Comparison of ENCODE assay signal across 17 cellular contexts in the genomic region with DNA sequence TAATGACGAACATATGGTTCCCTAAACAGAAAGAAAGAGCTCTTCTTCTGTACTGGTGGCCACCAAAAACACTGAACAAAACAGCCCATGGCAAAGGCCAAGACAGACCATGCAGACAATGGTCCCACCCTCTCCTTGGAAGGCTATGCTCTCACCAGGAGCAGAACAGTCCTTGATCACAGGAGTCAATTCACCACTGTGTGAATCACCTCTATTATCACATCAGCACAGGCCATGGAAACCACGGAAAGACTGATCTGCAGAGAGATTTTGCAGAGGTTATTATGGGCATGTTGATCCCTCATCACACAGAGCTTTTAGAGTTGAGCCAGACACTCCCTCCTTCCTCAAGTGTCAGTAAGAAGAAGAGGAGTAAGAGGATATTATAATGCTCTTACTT.
DNase-seq lines count a peak whose midpoint lies in the region; ATAC-seq, FAIRE-seq and TF ChIP-seq lines count a peak whose summit lies in the region.
"Had no signal": no experiment of that assay in that cellular context is flagged by ENCODE, and none has a peak within 500 bp of the region (broad histone marks: within the 10 kb centered on the region; RNA-seq: fewer than 3 reads in every experiment).

No MANE protein-coding gene starts in this region.

- H3K9me3 ChIP-seq in astrocyte (ENCODE audit: insufficient read depth, low read depth, low read length) (no peaks in the 10 kb centered on the region), upper lobe of right lung (no peaks in the 10 kb centered on the region)

- H3K27me3 Mint-ChIP-seq in astrocyte (ENCODE audit: low read depth, unreplicated experiment) = peaks cover 11% of the 10 kb centered on the region

- ATAC-seq in upper lobe of right lung (no peak), left lobe of liver (no peak)

- H3K4me3 ChIP-seq in astrocyte (ENCODE audit: insufficient read depth, low read depth, low read length) = no peak overlapping the region
- H3K4me3 ChIP-seq in upper lobe of right lung = no peak overlapping the region
- H3K4me3 ChIP-seq: PC-9 had no signal

- no peak overlapping the region for H3K27ac Mint-ChIP-seq in astrocyte (ENCODE audit: unreplicated experiment)
- H3K27ac Mint-ChIP-seq: CD8-positive, alpha-beta memory T cell had no signal

- intact Hi-C loops in upper lobe of right lung (cut with DNase I) = no loop called here

- no peaks in the 10 kb centered on the region for H3K36me3 Mint-ChIP-seq in astrocyte (ENCODE audit: low read depth, unreplicated experiment)
- H3K36me3 Mint-ChIP-seq: CD8-positive, alpha-beta memory T cell had no signal

- no peak overlapping the region for H2AFZ ChIP-seq in astrocyte (ENCODE audit: low read depth, low read length)
- H2AFZ ChIP-seq: PC-9 had no signal

- H3K27ac ChIP-seq in astrocyte (ENCODE audit: low read depth, low read length) (no peak overlapping the region), upper lobe of right lung (no peak overlapping the region), caudate nucleus (ENCODE audit: low read depth, low read length) (no peak overlapping the region)
- H3K27ac ChIP-seq: PC-9, RWPE1 had no signal

- H3K4me1 Mint-ChIP-seq in astrocyte (ENCODE audit: low read depth, unreplicated experiment) = peaks cover 9% of the 10 kb centered on the region
- H3K4me1 Mint-ChIP-seq: CD8-positive, alpha-beta memory T cell had no signal

- H3K9ac ChIP-seq in astrocyte (ENCODE audit: low read length) = no peak overlapping the region

- H3K9me3 Mint-ChIP-seq in astrocyte (ENCODE audit: unreplicated experiment) = no peaks in the 10 kb centered on the region
- H3K9me3 Mint-ChIP-seq: CD8-positive, alpha-beta memory T cell had no signal

- H3K36me3 ChIP-seq in astrocyte (ENCODE audit: insufficient read depth, low read length) = no peaks in the 10 kb centered on the region
- H3K36me3 ChIP-seq in upper lobe of right lung = no peaks in the 10 kb centered on the region

- TF ChIP-seq POLR2A in H54 (IDR thresholded peaks at IDR 0.05; ENCODE audit: low read depth, low read length) = no peak

- H4K20me1 ChIP-seq in astrocyte (ENCODE audit: insufficient read depth, low read length) = no peaks in the 10 kb centered on the region

- no peak overlapping the region for H3K4me3 Mint-ChIP-seq in astrocyte (ENCODE audit: unreplicated experiment)
- H3K4me3 Mint-ChIP-seq: CD8-positive, alpha-beta memory T cell had no signal

- H3K79me2 ChIP-seq in astrocyte (ENCODE audit: insufficient read depth, low read length) = no peaks in the 10 kb centered on the region

- DNase-seq in A172 (ENCODE audit: low spot score) (peak; percentile 8), H54 (ENCODE audit: insufficient read length, low spot score) (no peak), astrocyte (ENCODE audit: low read depth) (peak; percentile 12), islet precursor cell (peak; percentile 69), upper lobe of right lung (no peak), frontal cortex (ENCODE audit: low spot score in 2 of 2) (no peak), caudate nucleus (lab: John Stamatoyannopoulos, UW) (no peak), left lobe of liver (ENCODE audit: low spot score) (no peak)
- DNase-seq: CD8-positive, alpha-beta memory T cell; GOT3; MV-4-11; NCI-H187; NCI-H2107; NCI-H526; PC-9; SIG-M5 had no signal

- peak; percentile 33 for FAIRE-seq in H54 (lab: Jason Lieb, UNC)
- FAIRE-seq in astrocyte (lab: Jason Lieb, UNC) = no peak
- no peak for FAIRE-seq in frontal cortex (lab: Jason Lieb, UNC)

- TF ChIP-seq CTCF in astrocyte (IDR thresholded peaks at IDR 0.05; ENCODE audit: insufficient read depth, low read depth, low read length) (no peak), upper lobe of right lung (IDR thresholded peaks at IDR 0.05) (no peak)

- no peak overlapping the region for H3K4me2 ChIP-seq in astrocyte (ENCODE audit: low read length)
- H3K4me2 ChIP-seq: PC-9 had no signal

- no peaks in the 10 kb centered on the region for H3K4me1 ChIP-seq in astrocyte (ENCODE audit: insufficient read depth, low read length)
- H3K4me1 ChIP-seq in upper lobe of right lung = no peaks in the 10 kb centered on the region

- peaks cover 14% of the 10 kb centered on the region for H3K27me3 ChIP-seq in astrocyte (ENCODE audit: insufficient read depth, low read length)
- no peaks in the 10 kb centered on the region for H3K27me3 ChIP-seq in upper lobe of right lung

Comparison
In these comparisons a context has a peak if more than half of its experiments do, and no peak if none do; other contexts are left out.
1. DNase-seq: peak in A172 (single experiment), astrocyte (single experiment) and islet precursor cell (single experiment); none in H54 (single experiment), upper lobe of right lung (single experiment), frontal cortex (0 of 2), caudate nucleus (0 of 61) and left lobe of liver (single experiment).